Comparison of ENCODE assay signal across 9 cellular contexts in the genomic region with DNA sequence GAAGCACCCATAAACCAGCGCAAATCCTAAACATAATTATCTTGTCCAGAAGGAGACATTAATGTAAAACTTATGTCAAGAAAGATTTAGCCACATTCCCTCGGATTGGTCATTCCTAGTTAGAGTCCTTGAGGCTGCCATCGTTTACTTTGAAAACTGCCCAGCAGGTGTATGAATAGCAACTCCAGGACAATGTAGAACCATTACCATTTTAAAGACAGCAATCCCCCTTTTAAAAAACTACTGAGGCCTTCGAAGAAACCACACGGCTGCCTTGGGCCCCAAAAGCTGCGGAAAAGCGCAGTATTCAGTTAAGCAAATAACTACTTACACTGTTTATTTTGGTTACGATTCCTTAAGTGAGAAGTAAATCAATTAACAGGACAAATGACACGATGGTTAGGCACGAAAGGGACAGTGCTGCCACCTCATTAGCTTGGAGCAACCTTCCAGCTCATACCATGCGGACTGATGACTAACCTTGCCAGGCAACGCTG. TPM values are rescaled to one million over a fixed set of nuclear protein-coding genes. Genes with fewer than 3 reads are reported as not detected.
A peak's percentile ranks its signal among the peaks of the same experiment; 100 is the strongest.
DNase-seq lines count a peak whose midpoint lies in the region; ATAC-seq, FAIRE-seq and TF ChIP-seq lines count a peak whose summit lies in the region.
"Had no signal": no experiment of that assay in that cellular context is flagged by ENCODE, and none has a peak within 500 bp of the region (broad histone marks: within the 10 kb centered on the region; RNA-seq: fewer than 3 reads in every experiment).

No MANE protein-coding gene starts in this region.

- no peaks in the 10 kb centered on the region for H3K79me2 ChIP-seq in KMS-11 (ENCODE audit: insufficient read depth, low read depth)

- H3K9me3 Mint-ChIP-seq in naive thymus-derived CD8-positive, alpha-beta T cell = no peaks in the 10 kb centered on the region
- H3K9me3 Mint-ChIP-seq: activated naive CD4-positive, alpha-beta T cell treated with anti-CD3 and anti-CD28 coated beads, Interleukin-2, amount 50 U/mL, for 72 hours had no signal

- H3K4me1 Mint-ChIP-seq in naive thymus-derived CD8-positive, alpha-beta T cell = peaks cover 2 to 20% (median 15%) of the 10 kb centered on the region in 4 donors

- H3K4me3 Mint-ChIP-seq in naive thymus-derived CD8-positive, alpha-beta T cell = peak overlapping the region in 7 of 10 donors; percentile 0 to 81 (median 75)

- peak overlapping the region in 1 of 10 donors; percentile 32 for H3K27ac Mint-ChIP-seq in naive thymus-derived CD8-positive, alpha-beta T cell

- H3K4me1 ChIP-seq in KMS-11 (ENCODE audit: low read depth, poor library complexity, severe bottlenecking) = peaks cover 28% of the 10 kb centered on the region

- TF ChIP-seq POLR2A in GM12892 (IDR thresholded peaks at IDR 0.05; ENCODE audit: low read depth, low read length) = no peak

- POLR2A ChIA-PET in naive thymus-derived CD8-positive, alpha-beta T cell (lab: Charles Lee) = no interaction called here

- H3K4me3 ChIP-seq in AG10803 (ENCODE audit: low read length) (peak overlapping the region; percentile 80), KMS-11 (IDR thresholded peaks at IDR 0.05; ENCODE audit: insufficient read depth, low read depth, low read length) (no peak overlapping the region)

- peak overlapping the region; percentile 89 for H2AFZ ChIP-seq in KMS-11 (ENCODE audit: low read depth)

- peak overlapping the region; percentile 68 for H3K4me2 ChIP-seq in KMS-11

- peak overlapping the region; percentile 64; the same call in 1 of the 2 replicates for H3K9ac ChIP-seq in KMS-11

- FAIRE-seq in GM12892 (lab: Jason Lieb, UNC) = no peak

- ATAC-seq in naive thymus-derived CD8-positive, alpha-beta T cell = no peak
- no peak for ATAC-seq in GM18868 (IDR thresholded peaks at IDR 0.05; ENCODE audit: unreplicated experiment)

- no peaks in the 10 kb centered on the region for H3K27me3 ChIP-seq in KMS-11 (ENCODE audit: insufficient read depth, low read depth)

- no peaks in the 10 kb centered on the region for H3K36me3 ChIP-seq in KMS-11 (ENCODE audit: insufficient read depth)

- intact Hi-C loops in posterior vena cava (cut with DNase I) = no loop called here

- no peak overlapping the region for H3K27ac ChIP-seq in KMS-11
- peak overlapping the region; percentile 96 for H3K27ac ChIP-seq in epithelial cell of prostate

- H4K20me1 ChIP-seq in KMS-11 (ENCODE audit: insufficient read depth) = no peaks in the 10 kb centered on the region

- DNase-seq in AG10803 (ENCODE audit: low read depth) = no peak
- DNase-seq in epithelial cell of prostate (ENCODE audit: low read depth, low spot score) = no peak
- DNase-seq in naive thymus-derived CD8-positive, alpha-beta T cell = no peak
- DNase-seq in NCI-H2029 (lab: John Stamatoyannopoulos, UW) = no peak
- DNase-seq in posterior vena cava (ENCODE audit: low spot score) = no peak
- DNase-seq in GM12892 (ENCODE audit: insufficient read length) = no peak

- TF ChIP-seq CTCF in AG10803 (conservative IDR thresholded peaks at IDR 0.05; ENCODE audit: low read length) (no peak), KMS-11 (conservative IDR thresholded peaks at IDR 0.05; ENCODE audit: low read depth, low read length) (no peak)

- no peaks in the 10 kb centered on the region for H3K36me3 Mint-ChIP-seq in naive thymus-derived CD8-positive, alpha-beta T cell
- H3K36me3 Mint-ChIP-seq: activated naive CD4-positive, alpha-beta T cell treated with anti-CD3 and anti-CD28 coated beads, Interleukin-2, amount 50 U/mL, for 72 hours had no signal

- H3K27me3 Mint-ChIP-seq in naive thymus-derived CD8-positive, alpha-beta T cell = peaks cover 37 to 70% (median 47%) of the 10 kb centered on the region in 5 donors

RNA-seq across cellular contexts. Expression of gene SGMS2, which starts 0.8 kb away (rescaled TPM):
- not detected for total RNA-seq in naive thymus-derived CD8-positive, alpha-beta T cell
- under 1 TPM in 1 of 3 donors, not detected in 2; 0.05 TPM for polyA plus RNA-seq in naive thymus-derived CD8-positive, alpha-beta T cell
- total RNA-seq in posterior vena cava = 10 to 100 TPM; 52.1 to 66.8 TPM
- polyA plus RNA-seq in GM12892 (2012; ENCODE audit: missing spikeins) = not detected

Comparison
In these comparisons a context has a peak if more than half of its experiments do, and no peak if none do; other contexts are left out.
1. RNA of gene SGMS2, which starts 0.8 kb away (total RNA-seq): 52.1 to 66.8 TPM in posterior vena cava; not detected in naive thymus-derived CD8-positive, alpha-beta T cell; every median in the first group is over 10 times any median in the second.